ENCODE assay signal across 9 cellular contexts in the genomic region with DNA sequence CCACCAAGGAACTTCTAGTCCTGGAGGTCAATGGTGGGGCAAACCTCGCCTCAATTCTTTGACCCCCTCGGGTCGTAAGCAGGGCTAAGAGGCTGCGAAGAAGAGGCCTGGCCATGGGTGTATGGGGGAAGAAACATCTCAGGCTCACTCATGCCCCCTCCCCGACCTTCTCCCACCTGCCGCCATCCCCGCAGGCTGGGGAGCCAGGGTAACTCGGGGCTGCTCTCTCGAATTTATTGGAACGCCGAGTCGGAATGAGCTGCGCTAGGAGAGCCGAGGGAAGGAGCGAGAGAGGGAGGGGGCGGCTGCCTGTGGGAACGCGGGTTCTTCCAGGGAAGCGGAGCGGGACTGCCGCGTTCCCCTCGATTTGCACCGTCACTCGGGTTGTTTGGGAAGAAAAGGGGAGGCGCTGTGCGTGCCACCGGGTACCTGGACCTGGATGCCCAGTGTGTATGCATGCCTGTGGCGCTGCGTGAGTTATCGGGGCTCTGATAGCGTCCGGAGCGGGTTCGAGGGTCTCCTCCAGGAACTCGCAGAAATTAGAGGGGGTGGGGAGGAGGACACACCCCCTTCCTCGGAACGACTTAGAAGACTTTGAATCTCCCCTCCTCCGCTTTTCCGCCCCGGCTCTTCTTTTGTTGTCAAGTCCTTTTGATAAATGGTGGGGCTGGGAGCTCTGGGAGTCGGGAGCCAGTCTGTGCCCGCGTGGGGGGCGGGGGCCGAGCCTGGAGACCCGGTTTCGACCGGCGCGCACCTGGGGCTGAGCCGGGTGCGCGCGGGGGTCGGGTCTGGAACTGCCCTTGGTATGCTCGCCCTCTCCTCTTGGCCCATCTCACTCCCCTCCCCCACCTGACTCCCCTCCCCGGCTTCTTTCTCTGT. TPM values are rescaled to one million over a fixed set of nuclear protein-coding genes. Genes with fewer than 3 reads are reported as not detected.
DNase-seq lines count a peak whose midpoint lies in the region; ATAC-seq and TF ChIP-seq lines count a peak whose summit lies in the region.
"Had no signal": no experiment of that assay in that cellular context is flagged by ENCODE, and none has a peak within 500 bp of the region (broad histone marks: within the 10 kb centered on the region; RNA-seq: fewer than 3 reads in every experiment).

No MANE protein-coding gene starts in this region.

- no peak overlapping the region for H3K27ac ChIP-seq in SJSA1

- DNase-seq in AG09309 (ENCODE audit: low read depth) (no peak), GM13977 (ENCODE audit: low spot score) (peak; percentile 48), SJSA1 (ENCODE audit: low read depth in 1 of 2, low spot score in 2 of 2) (peak in 1 of 2 experiments; percentile 17), epithelial cell of esophagus (ENCODE audit: low read depth) (peak; percentile 65), naive B cell (no peak), globus pallidus (ENCODE audit: low spot score) (no peak), RPMI8226 (no peak)

- peaks cover 27 to 46% (median 33%) of the 10 kb centered on the region in 3 donors for H3K4me1 Mint-ChIP-seq in naive B cell

- H3K4me1 ChIP-seq in SJSA1 (replicated peaks), result peaks cover 27% of the 10 kb centered on the region

- H3K27ac Mint-ChIP-seq in naive B cell, result peak overlapping the region in 2 of 6 donors; percentile 60 to 63

- no peaks in the 10 kb centered on the region; the same call in 1 of the 2 replicates for H3K9me3 ChIP-seq in SJSA1 (replicated peaks)

- peaks cover 3% of the 10 kb centered on the region; the same call in 1 of the 2 replicates for H3K27me3 ChIP-seq in SJSA1 (replicated peaks)

- peaks cover 16% of the 10 kb centered on the region for H3K36me3 ChIP-seq in SJSA1

- H3K4me3 Mint-ChIP-seq in naive B cell, result peak overlapping the region; percentile 78 to 94 (median 88)

- H3K36me3 Mint-ChIP-seq in naive B cell, result peaks cover 4 to 25% of the 10 kb centered on the region in 2 donors

- ATAC-seq in naive B cell (ENCODE audit: low read depth in 2 of 2), result no peak
- no peak for ATAC-seq in GM21723 (IDR thresholded peaks at IDR 0.05; ENCODE audit: unreplicated experiment)

- TF ChIP-seq CTCF in AG09309 (IDR thresholded peaks at IDR 0.05; ENCODE audit: control insufficient read depth, insufficient read depth, low read depth, low read length, missing control alignments) (no peak), GM13977 (IDR thresholded peaks at IDR 0.05; ENCODE audit: extremely low read depth, insufficient read depth, missing control alignments) (no peak), epithelial cell of esophagus (IDR thresholded peaks at IDR 0.05; ENCODE audit: insufficient read depth, low read depth, low read length, missing control alignments) (no peak)

- H3K4me3 ChIP-seq in AG09309 (ENCODE audit: control insufficient read depth, low read depth, low read length), result peak overlapping the region; percentile 90
- peak overlapping the region; percentile 79 for H3K4me3 ChIP-seq in SJSA1
- H3K4me3 ChIP-seq in epithelial cell of esophagus (ENCODE audit: low read length), result peak overlapping the region; percentile 96

- H3K9me3 Mint-ChIP-seq in naive B cell, result peaks cover 2 to 7% (median 5%) of the 10 kb centered on the region in 7 donors

- peaks cover 57 to 76% (median 68%) of the 10 kb centered on the region in 3 donors for H3K27me3 Mint-ChIP-seq in naive B cell

- in situ Hi-C loops in GM13977 (cut with MboI; ENCODE audit: low pct_unique_long_range_greater_than_20kb, low sequenced_read_pairs, unreplicated experiment), result no loop called here

RNA-seq across cellular contexts. Expression of gene ZNF503, which starts 1.8 kb away (rescaled TPM):
- total RNA-seq in SJSA1 (2014; rRNA removed; shearing (Covaris generic)), result 2.6 and 6.0 TPM in 2 replicates
- not detected for polyA plus RNA-seq in naive B cell (ENCODE audit: low read depth in 6 of 6)

RNA-seq across cellular contexts. Expression of gene LRMDA, which starts 28.0 kb away (rescaled TPM):
- not detected in 2 replicates for total RNA-seq in SJSA1 (2014; rRNA removed; shearing (Covaris generic))
- polyA plus RNA-seq in naive B cell (ENCODE audit: low read depth in 6 of 6), result 1 to 10 TPM in 1 of 6 donors, not detected in 5; 2.1 TPM
- total RNA-seq: HT1080 had no signal

Comparison
In these comparisons a context has a peak if more than half of its experiments do, and no peak if none do; other contexts are left out.
1. DNase-seq: peak in GM13977 (single experiment) and epithelial cell of esophagus (single experiment); none in AG09309 (single experiment), naive B cell (single experiment), globus pallidus (single experiment) and RPMI8226 (single experiment).
2. Peak in every context shown above with its lines, with median percentiles within 50 percentile points of each other: H3K4me3 ChIP-seq.